In the genomic region with DNA sequence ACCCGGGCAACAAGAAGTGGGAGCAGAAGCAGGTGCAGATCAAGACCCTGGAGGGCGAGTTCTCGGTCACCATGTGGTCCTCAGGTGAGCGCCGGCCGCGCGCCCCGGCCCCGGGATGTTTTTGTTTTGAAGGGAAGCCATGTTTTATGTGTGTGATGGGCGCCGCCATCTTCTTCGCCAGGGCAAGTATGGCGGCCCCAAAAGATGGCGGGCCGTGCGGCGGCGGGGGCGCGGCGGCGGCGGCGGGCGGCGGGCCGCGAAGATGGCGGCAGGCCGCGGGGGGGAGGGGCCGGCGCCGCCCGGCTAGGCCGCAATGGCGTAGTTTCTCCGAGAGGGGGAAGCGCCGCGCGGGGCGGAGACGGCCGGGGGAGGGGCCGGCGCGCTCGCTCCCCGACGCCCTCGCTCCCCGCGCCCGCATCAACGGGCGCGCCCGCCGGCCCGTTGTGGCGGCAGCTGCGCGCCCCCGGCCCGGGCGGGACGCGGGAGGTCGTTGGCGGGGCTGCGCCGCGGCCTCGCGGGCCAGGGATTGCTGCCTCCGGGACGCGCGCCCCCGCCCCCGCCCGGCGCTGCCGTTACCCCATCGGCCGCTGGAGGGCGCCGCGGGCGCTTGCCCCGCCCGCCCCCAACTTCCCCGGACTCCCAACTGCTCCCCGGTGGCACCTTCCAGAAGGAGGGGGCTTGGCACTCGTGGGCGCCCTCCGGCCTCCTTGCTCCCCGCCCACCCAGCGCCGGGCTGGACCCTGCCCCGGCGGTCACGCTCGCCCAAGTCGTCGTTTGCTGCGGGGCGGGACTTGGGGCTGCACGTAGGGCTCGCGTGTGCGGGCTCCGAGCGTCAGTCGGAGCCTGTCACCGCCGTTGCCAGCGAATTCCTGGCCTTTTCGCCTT, we compare ENCODE assay signal across 1 cellular context.
A peak's percentile ranks its signal among the peaks of the same experiment; 100 is the strongest.
TF ChIP-seq lines count a peak whose summit lies in the region.

No MANE protein-coding gene starts in this region.

TF ChIP-seq in HepG2, 621 proteins besides CTCF, POLR2A, EP300 and RAD21 (continued from another document and continues in another):
- no peak for TF ChIP-seq ZNF292 (CRISPR knock-in tag; IDR thresholded peaks at IDR 0.05; ENCODE audit: borderline replicate concordance, low read depth)
- TF ChIP-seq ZNF160 (CRISPR knock-in tag; IDR thresholded peaks at IDR 0.05): no peak
- TF ChIP-seq, protein P1, sequence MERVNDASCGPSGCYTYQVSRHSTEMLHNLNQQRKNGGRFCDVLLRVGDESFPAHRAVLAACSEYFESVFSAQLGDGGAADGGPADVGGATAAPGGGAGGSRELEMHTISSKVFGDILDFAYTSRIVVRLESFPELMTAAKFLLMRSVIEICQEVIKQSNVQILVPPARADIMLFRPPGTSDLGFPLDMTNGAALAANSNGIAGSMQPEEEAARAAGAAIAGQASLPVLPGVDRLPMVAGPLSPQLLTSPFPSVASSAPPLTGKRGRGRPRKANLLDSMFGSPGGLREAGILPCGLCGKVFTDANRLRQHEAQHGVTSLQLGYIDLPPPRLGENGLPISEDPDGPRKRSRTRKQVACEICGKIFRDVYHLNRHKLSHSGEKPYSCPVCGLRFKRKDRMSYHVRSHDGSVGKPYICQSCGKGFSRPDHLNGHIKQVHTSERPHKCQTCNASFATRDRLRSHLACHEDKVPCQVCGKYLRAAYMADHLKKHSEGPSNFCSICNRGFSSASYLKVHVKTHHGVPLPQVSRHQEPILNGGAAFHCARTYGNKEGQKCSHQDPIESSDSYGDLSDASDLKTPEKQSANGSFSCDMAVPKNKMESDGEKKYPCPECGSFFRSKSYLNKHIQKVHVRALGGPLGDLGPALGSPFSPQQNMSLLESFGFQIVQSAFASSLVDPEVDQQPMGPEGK (CRISPR knock-in tag; IDR thresholded peaks at IDR 0.05): peak; percentile 75
- 0 out of 2 replicates have a peak, but pooled peaks have one; percentile 22 for TF ChIP-seq MEIS2 (CRISPR knock-in tag; IDR thresholded peaks at IDR 0.05)
- TF ChIP-seq ZNF225 (CRISPR knock-in tag; IDR thresholded peaks at IDR 0.05): 0 out of 2 replicates have a peak, but pooled peaks have one; percentile 52
- TF ChIP-seq ZNF615 (CRISPR knock-in tag; IDR thresholded peaks at IDR 0.05; ENCODE audit: borderline replicate concordance): no peak
- no peak for TF ChIP-seq ZNF253 (CRISPR knock-in tag; IDR thresholded peaks at IDR 0.05; ENCODE audit: borderline replicate concordance)
- no peak for TF ChIP-seq DNMT1 (CRISPR knock-in tag; IDR thresholded peaks at IDR 0.05)
- TF ChIP-seq, protein P2, sequence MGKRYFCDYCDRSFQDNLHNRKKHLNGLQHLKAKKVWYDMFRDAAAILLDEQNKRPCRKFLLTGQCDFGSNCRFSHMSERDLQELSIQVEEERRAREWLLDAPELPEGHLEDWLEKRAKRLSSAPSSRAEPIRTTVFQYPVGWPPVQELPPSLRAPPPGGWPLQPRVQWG (CRISPR knock-in tag; IDR thresholded peaks at IDR 0.05; ENCODE audit: borderline replicate concordance, low read depth): no peak
- TF ChIP-seq TAF1 (CRISPR knock-in tag; IDR thresholded peaks at IDR 0.05): peak; percentile 10; the same call in 1 of the 2 replicates
- no peak for TF ChIP-seq RFX3 (CRISPR knock-in tag; IDR thresholded peaks at IDR 0.05)
- peak; percentile 72 for TF ChIP-seq MXD4 (CRISPR knock-in tag; IDR thresholded peaks at IDR 0.05)
- TF ChIP-seq, protein P3, sequence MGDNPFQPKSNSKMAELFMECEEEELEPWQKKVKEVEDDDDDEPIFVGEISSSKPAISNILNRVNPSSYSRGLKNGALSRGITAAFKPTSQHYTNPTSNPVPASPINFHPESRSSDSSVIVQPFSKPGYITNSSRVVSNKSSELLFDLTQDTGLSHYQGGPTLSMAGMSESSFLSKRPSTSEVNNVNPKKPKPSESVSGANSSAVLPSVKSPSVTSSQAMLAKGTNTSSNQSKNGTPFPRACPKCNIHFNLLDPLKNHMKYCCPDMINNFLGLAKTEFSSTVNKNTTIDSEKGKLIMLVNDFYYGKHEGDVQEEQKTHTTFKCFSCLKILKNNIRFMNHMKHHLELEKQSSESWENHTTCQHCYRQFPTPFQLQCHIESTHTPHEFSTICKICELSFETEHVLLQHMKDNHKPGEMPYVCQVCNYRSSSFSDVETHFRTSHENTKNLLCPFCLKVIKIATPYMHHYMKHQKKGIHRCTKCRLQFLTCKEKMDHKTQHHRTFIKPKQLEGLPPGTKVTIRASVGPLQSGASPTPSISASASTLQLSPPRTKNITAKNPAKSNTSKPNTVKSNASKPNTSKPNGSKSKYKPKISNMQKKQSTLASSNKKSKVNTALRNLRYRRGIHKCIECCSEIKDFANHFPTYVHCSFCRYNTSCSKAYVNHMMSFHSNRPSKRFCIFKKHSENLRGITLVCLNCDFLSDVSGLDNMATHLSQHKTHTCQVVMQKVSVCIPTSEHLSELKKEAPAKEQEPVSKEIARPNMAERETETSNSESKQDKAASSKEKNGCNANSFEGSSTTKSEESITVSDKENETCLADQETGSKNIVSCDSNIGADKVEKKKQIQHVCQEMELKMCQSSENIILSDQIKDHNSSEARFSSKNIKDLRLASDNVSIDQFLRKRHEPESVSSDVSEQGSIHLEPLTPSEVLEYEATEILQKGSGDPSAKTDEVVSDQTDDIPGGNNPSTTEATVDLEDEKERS (CRISPR knock-in tag; IDR thresholded peaks at IDR 0.05): no peak
- TF ChIP-seq TP53 (CRISPR knock-in tag; conservative IDR thresholded peaks at IDR 0.05): no peak
- TF ChIP-seq SRY (CRISPR knock-in tag; IDR thresholded peaks at IDR 0.05): no peak
- TF ChIP-seq GTF3A (CRISPR knock-in tag; conservative IDR thresholded peaks at IDR 0.05): no peak
- TF ChIP-seq, protein P4, sequence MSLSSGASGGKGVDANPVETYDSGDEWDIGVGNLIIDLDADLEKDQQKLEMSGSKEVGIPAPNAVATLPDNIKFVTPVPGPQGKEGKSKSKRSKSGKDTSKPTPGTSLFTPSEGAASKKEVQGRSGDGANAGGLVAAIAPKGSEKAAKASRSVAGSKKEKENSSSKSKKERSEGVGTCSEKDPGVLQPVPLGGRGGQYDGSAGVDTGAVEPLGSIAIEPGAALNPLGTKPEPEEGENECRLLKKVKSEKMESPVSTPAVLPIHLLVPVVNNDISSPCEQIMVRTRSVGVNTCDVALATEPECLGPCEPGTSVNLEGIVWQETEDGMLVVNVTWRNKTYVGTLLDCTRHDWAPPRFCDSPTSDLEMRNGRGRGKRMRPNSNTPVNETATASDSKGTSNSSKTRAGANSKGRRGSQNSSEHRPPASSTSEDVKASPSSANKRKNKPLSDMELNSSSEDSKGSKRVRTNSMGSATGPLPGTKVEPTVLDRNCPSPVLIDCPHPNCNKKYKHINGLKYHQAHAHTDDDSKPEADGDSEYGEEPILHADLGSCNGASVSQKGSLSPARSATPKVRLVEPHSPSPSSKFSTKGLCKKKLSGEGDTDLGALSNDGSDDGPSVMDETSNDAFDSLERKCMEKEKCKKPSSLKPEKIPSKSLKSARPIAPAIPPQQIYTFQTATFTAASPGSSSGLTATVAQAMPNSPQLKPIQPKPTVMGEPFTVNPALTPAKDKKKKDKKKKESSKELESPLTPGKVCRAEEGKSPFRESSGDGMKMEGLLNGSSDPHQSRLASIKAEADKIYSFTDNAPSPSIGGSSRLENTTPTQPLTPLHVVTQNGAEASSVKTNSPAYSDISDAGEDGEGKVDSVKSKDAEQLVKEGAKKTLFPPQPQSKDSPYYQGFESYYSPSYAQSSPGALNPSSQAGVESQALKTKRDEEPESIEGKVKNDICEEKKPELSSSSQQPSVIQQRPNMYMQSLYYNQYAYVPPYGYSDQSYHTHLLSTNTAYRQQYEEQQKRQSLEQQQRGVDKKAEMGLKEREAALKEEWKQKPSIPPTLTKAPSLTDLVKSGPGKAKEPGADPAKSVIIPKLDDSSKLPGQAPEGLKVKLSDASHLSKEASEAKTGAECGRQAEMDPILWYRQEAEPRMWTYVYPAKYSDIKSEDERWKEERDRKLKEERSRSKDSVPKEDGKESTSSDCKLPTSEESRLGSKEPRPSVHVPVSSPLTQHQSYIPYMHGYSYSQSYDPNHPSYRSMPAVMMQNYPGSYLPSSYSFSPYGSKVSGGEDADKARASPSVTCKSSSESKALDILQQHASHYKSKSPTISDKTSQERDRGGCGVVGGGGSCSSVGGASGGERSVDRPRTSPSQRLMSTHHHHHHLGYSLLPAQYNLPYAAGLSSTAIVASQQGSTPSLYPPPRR (CRISPR knock-in tag; IDR thresholded peaks at IDR 0.05; ENCODE audit: borderline replicate concordance): no peak
- TF ChIP-seq MBD4 (IDR thresholded peaks at IDR 0.05; ENCODE audit: borderline replicate concordance, low read length): no peak
- no peak for TF ChIP-seq ZNF343 (CRISPR knock-in tag; IDR thresholded peaks at IDR 0.05)
- no peak for TF ChIP-seq ZNF484 (CRISPR knock-in tag; IDR thresholded peaks at IDR 0.05; ENCODE audit: borderline replicate concordance, low read depth)
- 0 out of 2 replicates have a peak, but pooled peaks have one; percentile 44 for TF ChIP-seq ZNF451 (CRISPR knock-in tag; IDR thresholded peaks at IDR 0.05)
- no peak for TF ChIP-seq ZNF383 (CRISPR knock-in tag; IDR thresholded peaks at IDR 0.05; ENCODE audit: borderline replicate concordance)
- TF ChIP-seq ZNF138 (CRISPR knock-in tag; IDR thresholded peaks at IDR 0.05; ENCODE audit: low read depth): no peak
- TF ChIP-seq, protein P5, sequence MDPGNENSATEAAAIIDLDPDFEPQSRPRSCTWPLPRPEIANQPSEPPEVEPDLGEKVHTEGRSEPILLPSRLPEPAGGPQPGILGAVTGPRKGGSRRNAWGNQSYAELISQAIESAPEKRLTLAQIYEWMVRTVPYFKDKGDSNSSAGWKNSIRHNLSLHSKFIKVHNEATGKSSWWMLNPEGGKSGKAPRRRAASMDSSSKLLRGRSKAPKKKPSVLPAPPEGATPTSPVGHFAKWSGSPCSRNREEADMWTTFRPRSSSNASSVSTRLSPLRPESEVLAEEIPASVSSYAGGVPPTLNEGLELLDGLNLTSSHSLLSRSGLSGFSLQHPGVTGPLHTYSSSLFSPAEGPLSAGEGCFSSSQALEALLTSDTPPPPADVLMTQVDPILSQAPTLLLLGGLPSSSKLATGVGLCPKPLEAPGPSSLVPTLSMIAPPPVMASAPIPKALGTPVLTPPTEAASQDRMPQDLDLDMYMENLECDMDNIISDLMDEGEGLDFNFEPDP (CRISPR knock-in tag; conservative IDR thresholded peaks at IDR 0.05): no peak
- TF ChIP-seq NR2C2 (CRISPR knock-in tag; IDR thresholded peaks at IDR 0.05; ENCODE audit: borderline replicate concordance): no peak; the same call in 1 of the 2 replicates
- TF ChIP-seq ZNF781 (CRISPR knock-in tag; IDR thresholded peaks at IDR 0.05; ENCODE audit: borderline replicate concordance, not compliant biosample characterization): no peak
- no peak for TF ChIP-seq HNRNPH1 (optimal IDR thresholded peaks at IDR 0.05; ENCODE audit: low read depth, low read length)
- no peak for TF ChIP-seq CEBPB (IDR thresholded peaks at IDR 0.05; ENCODE audit: borderline replicate concordance, low read depth, low read length)
- TF ChIP-seq MED1 (CRISPR knock-in tag; IDR thresholded peaks at IDR 0.05): peak; percentile 21; the same call in 1 of the 2 replicates
- no peak for TF ChIP-seq MAFG (CRISPR knock-in tag; IDR thresholded peaks at IDR 0.05)
- no peak for TF ChIP-seq MIER3 (CRISPR knock-in tag; IDR thresholded peaks at IDR 0.05; ENCODE audit: borderline replicate concordance)
- no peak for TF ChIP-seq NONO (IDR thresholded peaks at IDR 0.05)
- no peak; the same call in 1 of the 2 replicates for TF ChIP-seq NONO (CRISPR knock-in tag; conservative IDR thresholded peaks at IDR 0.05)
- no peak for TF ChIP-seq ZNF629 (CRISPR knock-in tag; conservative IDR thresholded peaks at IDR 0.05)
- TF ChIP-seq SOX13 (IDR thresholded peaks at IDR 0.05): no peak
- peak in 1 of 2 experiments; percentile 26; a peak in 1 of 4 replicates for TF ChIP-seq SOX13 (CRISPR knock-in tag; conservative IDR thresholded peaks at IDR 0.05 in 1 of 2, IDR thresholded peaks at IDR 0.05 in 1 of 2)
- no peak for TF ChIP-seq CENPT (CRISPR knock-in tag; IDR thresholded peaks at IDR 0.05; ENCODE audit: low read depth)
- no peak for TF ChIP-seq POLR2AphosphoS5 (IDR thresholded peaks at IDR 0.05; ENCODE audit: low read depth, low read length)
- peak; percentile 67 for TF ChIP-seq SP5 (CRISPR knock-in tag; IDR thresholded peaks at IDR 0.05; ENCODE audit: borderline replicate concordance, low read depth)
- no peak for TF ChIP-seq ZFP41 (CRISPR knock-in tag; IDR thresholded peaks at IDR 0.05; ENCODE audit: borderline replicate concordance)
- TF ChIP-seq, protein P6, sequence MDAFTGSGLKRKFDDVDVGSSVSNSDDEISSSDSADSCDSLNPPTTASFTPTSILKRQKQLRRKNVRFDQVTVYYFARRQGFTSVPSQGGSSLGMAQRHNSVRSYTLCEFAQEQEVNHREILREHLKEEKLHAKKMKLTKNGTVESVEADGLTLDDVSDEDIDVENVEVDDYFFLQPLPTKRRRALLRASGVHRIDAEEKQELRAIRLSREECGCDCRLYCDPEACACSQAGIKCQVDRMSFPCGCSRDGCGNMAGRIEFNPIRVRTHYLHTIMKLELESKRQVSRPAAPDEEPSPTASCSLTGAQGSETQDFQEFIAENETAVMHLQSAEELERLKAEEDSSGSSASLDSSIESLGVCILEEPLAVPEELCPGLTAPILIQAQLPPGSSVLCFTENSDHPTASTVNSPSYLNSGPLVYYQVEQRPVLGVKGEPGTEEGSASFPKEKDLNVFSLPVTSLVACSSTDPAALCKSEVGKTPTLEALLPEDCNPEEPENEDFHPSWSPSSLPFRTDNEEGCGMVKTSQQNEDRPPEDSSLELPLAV (CRISPR knock-in tag; conservative IDR thresholded peaks at IDR 0.05; ENCODE audit: low read depth): no peak
- TF ChIP-seq HNRNPUL1 (IDR thresholded peaks at IDR 0.05; ENCODE audit: low read depth, low read length): no peak
- no peak for TF ChIP-seq FOXC1 (CRISPR knock-in tag; IDR thresholded peaks at IDR 0.05; ENCODE audit: borderline replicate concordance)
- TF ChIP-seq AHR (CRISPR knock-in tag; IDR thresholded peaks at IDR 0.05): peak; percentile 53; the same call in 1 of the 2 replicates
- no peak for TF ChIP-seq CC2D1A (CRISPR knock-in tag; IDR thresholded peaks at IDR 0.05)
- TF ChIP-seq HDAC6 (IDR thresholded peaks at IDR 0.05; ENCODE audit: low read depth, low read length): no peak
- TF ChIP-seq CEBPG (CRISPR knock-in tag; IDR thresholded peaks at IDR 0.05): no peak
- TF ChIP-seq SNRNP70 (IDR thresholded peaks at IDR 0.05; ENCODE audit: low read depth, low read length): no peak
- TF ChIP-seq RXRB (CRISPR knock-in tag; IDR thresholded peaks at IDR 0.05; ENCODE audit: borderline replicate concordance): no peak
- TF ChIP-seq, protein P7, sequence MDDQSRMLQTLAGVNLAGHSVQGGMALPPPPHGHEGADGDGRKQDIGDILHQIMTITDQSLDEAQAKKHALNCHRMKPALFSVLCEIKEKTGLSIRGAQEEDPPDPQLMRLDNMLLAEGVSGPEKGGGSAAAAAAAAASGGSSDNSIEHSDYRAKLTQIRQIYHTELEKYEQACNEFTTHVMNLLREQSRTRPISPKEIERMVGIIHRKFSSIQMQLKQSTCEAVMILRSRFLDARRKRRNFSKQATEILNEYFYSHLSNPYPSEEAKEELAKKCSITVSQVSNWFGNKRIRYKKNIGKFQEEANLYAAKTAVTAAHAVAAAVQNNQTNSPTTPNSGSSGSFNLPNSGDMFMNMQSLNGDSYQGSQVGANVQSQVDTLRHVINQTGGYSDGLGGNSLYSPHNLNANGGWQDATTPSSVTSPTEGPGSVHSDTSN (CRISPR knock-in tag; IDR thresholded peaks at IDR 0.05; ENCODE audit: borderline replicate concordance): no peak
- no peak for TF ChIP-seq SMYD3 (CRISPR knock-in tag; IDR thresholded peaks at IDR 0.05)
- TF ChIP-seq TSC22D2 (CRISPR knock-in tag; IDR thresholded peaks at IDR 0.05; ENCODE audit: borderline replicate concordance): no peak
- TF ChIP-seq HOXA5 (CRISPR knock-in tag; IDR thresholded peaks at IDR 0.05): no peak; the same call in 1 of the 2 replicates
- no peak for TF ChIP-seq ZIK1 (CRISPR knock-in tag; IDR thresholded peaks at IDR 0.05; ENCODE audit: borderline replicate concordance, low read depth)
